In the genomic region with DNA sequence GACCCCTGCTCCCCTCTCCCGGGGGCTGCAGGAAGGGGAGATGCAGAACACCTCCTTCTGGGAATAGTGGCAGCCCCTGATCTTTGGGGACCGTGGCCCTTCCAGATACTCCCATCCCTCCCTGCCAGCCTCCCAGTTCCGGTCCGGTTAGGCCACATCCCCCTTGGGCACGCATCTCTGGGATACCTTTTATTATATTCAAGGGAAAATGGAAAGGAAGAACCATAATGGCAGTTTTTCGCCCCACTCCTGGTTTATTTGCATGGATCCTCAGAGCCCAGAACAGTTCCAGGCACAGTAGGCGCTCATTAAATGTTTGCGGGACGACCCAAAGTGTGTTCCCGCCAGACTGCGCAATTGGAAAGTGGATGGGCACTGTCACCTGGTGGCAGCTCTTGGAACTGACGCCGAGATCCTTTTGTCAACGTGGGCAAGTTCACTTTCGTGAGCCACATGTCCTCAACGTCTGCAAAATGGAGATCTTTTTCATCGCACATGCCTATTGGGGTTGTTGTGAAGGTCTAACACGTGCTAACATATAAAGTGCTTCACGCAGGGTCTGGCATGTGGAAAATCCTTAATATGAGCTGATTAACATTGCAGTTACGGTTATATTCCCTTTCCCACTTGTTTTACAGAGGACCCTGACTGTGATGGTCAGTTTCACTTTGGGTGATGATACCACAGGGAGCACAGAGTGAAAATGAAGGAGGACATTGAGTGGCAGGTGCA, we compare ENCODE assay signal across 8 cellular contexts. TPM values are rescaled to one million over a fixed set of nuclear protein-coding genes. Genes with fewer than 3 reads are reported as not detected.
A peak's percentile ranks its signal among the peaks of the same experiment; 100 is the strongest.
DNase-seq lines count a peak whose midpoint lies in the region; ATAC-seq and TF ChIP-seq lines count a peak whose summit lies in the region.

No MANE protein-coding gene starts in this region.

- H3K4me1 Mint-ChIP-seq in activated CD4-positive, alpha-beta T cell treated with anti-CD3 and anti-CD28 coated beads for 36 hours = peaks cover 26% of the 10 kb centered on the region

- POLR2A ChIA-PET in activated CD4-positive, alpha-beta T cell treated with anti-CD3 and anti-CD28 coated beads for 36 hours (lab: Charles Lee) = interaction anchor here (0.6 kb wide), 1 partner anchor 163 kb away, joined by 6 read pairs; no protein-coding TSS in a partner anchor

- H3K36me3 Mint-ChIP-seq in activated CD4-positive, alpha-beta T cell treated with anti-CD3 and anti-CD28 coated beads for 36 hours (ENCODE audit: low read depth) = no peaks in the 10 kb centered on the region

- peak overlapping the region; percentile 47 for H3K27ac Mint-ChIP-seq in activated CD4-positive, alpha-beta T cell treated with anti-CD3 and anti-CD28 coated beads for 36 hours

- peak; percentile 64 for ATAC-seq in HG02885 (IDR thresholded peaks at IDR 0.05; ENCODE audit: poor library complexity, unreplicated experiment)
- peak; percentile 79 for ATAC-seq in activated CD4-positive, alpha-beta T cell treated with anti-CD3 and anti-CD28 coated beads for 36 hours
- peak; percentile 83 for ATAC-seq in left lung
- no peak for ATAC-seq in GM19397 (IDR thresholded peaks at IDR 0.05; ENCODE audit: unreplicated experiment)

- no peaks in the 10 kb centered on the region for H3K9me3 Mint-ChIP-seq in activated CD4-positive, alpha-beta T cell treated with anti-CD3 and anti-CD28 coated beads for 36 hours (ENCODE audit: low read depth)

- intact Hi-C loops in activated CD4-positive, alpha-beta T cell treated with anti-CD3 and anti-CD28 coated beads for 36 hours (cut with DNase I, micrococcal nuclease) = loop anchor here (1.0 to 10.0 kb wide), 9 partner anchors 168 to 801 kb away; a partner anchor contains a TSS
- intact Hi-C loops in left lung (cut with DNase I) = loop anchor here in 1 of 2 donors (5.0 to 10.0 kb wide), 2 partner anchors 284 to 321 kb away; no protein-coding TSS in a partner anchor

- no peaks in the 10 kb centered on the region for H3K36me3 ChIP-seq in left lung

- peaks cover 18% of the 10 kb centered on the region for H3K27me3 Mint-ChIP-seq in activated CD4-positive, alpha-beta T cell treated with anti-CD3 and anti-CD28 coated beads for 36 hours

- peak overlapping the region; percentile 31 for H3K4me3 ChIP-seq in choroid plexus epithelial cell (ENCODE audit: low read depth, low read length)
- H3K4me3 ChIP-seq in left lung = peak overlapping the region in 1 of 2 donors; percentile 48

- H3K4me3 Mint-ChIP-seq in activated CD4-positive, alpha-beta T cell treated with anti-CD3 and anti-CD28 coated beads for 36 hours = peak overlapping the region; percentile 71

- no peaks in the 10 kb centered on the region for H3K9me3 ChIP-seq in left lung

- H3K27me3 ChIP-seq in left lung = peaks cover 14 to 49% of the 10 kb centered on the region in 2 donors

- CTCF ChIA-PET in activated CD4-positive, alpha-beta T cell treated with anti-CD3 and anti-CD28 coated beads for 36 hours (lab: Charles Lee) = interaction anchor here (0.6 to 2.4 kb wide), 21 partner anchors 10 to 1668 kb away, joined by 3 to 18 read pairs (median 3); a partner anchor contains a TSS

- H3K27ac ChIP-seq in left lung = no peak overlapping the region

- H3K4me1 ChIP-seq in left lung = peaks cover 6 to 24% of the 10 kb centered on the region in 2 donors

- peak; percentile 100 for TF ChIP-seq CTCF in choroid plexus epithelial cell (conservative IDR thresholded peaks at IDR 0.05; ENCODE audit: low read depth, low read length)
- peak; percentile 91 to 100 for TF ChIP-seq CTCF in left lung (IDR thresholded peaks at IDR 0.05)

- DNase-seq in DMS79 (lab: John Stamatoyannopoulos, UW) (peak; percentile 39), NCI-H510A treated with DMSO at 0.1 percent for 48 hours (lab: John Stamatoyannopoulos, UW) (peak; percentile 95), choroid plexus epithelial cell (ENCODE audit: low read depth) (peak; percentile 88), left lung (peak; percentile 68 to 76)
- DNase-seq in activated CD4-positive, alpha-beta T cell treated with anti-CD3 and anti-CD28 coated beads for 36 hours = peak; percentile 90
- peak; percentile 82 to 86 for DNase-seq in stimulated activated CD4-positive, alpha-beta T cell treated with anti-CD3 and anti-CD28 coated beads, Interleukin-2, amount 100 ng/mL, for 48 hours

RNA-seq across cellular contexts. Expression of a gene that starts 1.6 kb away (rescaled TPM):
- total RNA-seq in activated CD4-positive, alpha-beta T cell treated with anti-CD3 and anti-CD28 coated beads for 36 hours = under 1 TPM; 0.11 to 0.30 TPM
- total RNA-seq in left lung = 10 to 100 TPM; 10.3 to 14.1 TPM

Comparison
In these comparisons a context has a peak if more than half of its experiments do, and no peak if none do; other contexts are left out.
1. DNase-seq: peak in every context shown above with its lines; median percentile 95 in NCI-H510A treated with DMSO at 0.1 percent for 48 hours; 90 in activated CD4-positive, alpha-beta T cell treated with anti-CD3 and anti-CD28 coated beads for 36 hours; 88 in choroid plexus epithelial cell; 84 in stimulated activated CD4-positive, alpha-beta T cell treated with anti-CD3 and anti-CD28 coated beads, Interleukin-2, amount 100 ng/mL, for 48 hours; 72 in left lung; 39 in DMS79.
2. RNA of a gene that starts 1.6 kb away (total RNA-seq): 10.3 to 14.1 TPM in left lung; 0.11 to 0.30 TPM in activated CD4-positive, alpha-beta T cell treated with anti-CD3 and anti-CD28 coated beads for 36 hours; every median in the first group is over 4 times any median in the second.